Comparison of ENCODE assay signal across 10 cellular contexts in the genomic region with DNA sequence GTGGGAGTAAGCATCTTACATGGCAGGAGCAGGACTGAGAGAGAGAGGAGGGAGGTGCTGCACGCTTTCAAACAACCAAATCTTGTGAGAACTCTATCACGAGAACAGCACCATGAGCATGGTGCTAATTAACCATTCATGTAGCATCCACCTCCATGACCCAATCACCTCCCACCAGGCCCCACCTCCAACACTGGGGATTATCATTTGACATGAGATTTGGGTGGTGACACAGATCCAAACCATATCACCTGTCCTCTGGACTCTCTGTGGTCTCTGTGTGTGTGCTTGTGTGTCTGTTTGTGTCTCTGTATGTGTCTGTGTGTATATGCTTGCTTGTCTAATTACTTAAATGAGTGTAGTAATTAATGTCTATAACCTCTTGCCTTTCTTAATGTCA. TPM values are rescaled to one million over a fixed set of nuclear protein-coding genes. Genes with fewer than 3 reads are reported as not detected.
DNase-seq lines count a peak whose midpoint lies in the region; ATAC-seq, FAIRE-seq and TF ChIP-seq lines count a peak whose summit lies in the region.
"Had no signal": no experiment of that assay in that cellular context is flagged by ENCODE, and none has a peak within 500 bp of the region (broad histone marks: within the 10 kb centered on the region; RNA-seq: fewer than 3 reads in every experiment).

No MANE protein-coding gene starts in this region.

- H2AFZ ChIP-seq in GM12878 (ENCODE audit: control insufficient read depth, low read depth, low read length) (peak overlapping the region; percentile 64), mesenchymal stem cell (ENCODE audit: low read depth, low read length) (no peak overlapping the region)

- intact Hi-C loops in GM12878 (cut with micrococcal nuclease; ENCODE audit: unreplicated experiment) = loop anchor here (1.0 to 10.0 kb wide), 3 partner anchors 17 to 962 kb away; no protein-coding TSS in a partner anchor

- no peak overlapping the region for H4K8ac ChIP-seq in mesenchymal stem cell (ENCODE audit: low read length)

- no peak for TF ChIP-seq RAD21 in GM12878 (IDR thresholded peaks at IDR 0.05; ENCODE audit: insufficient read depth, low read depth, low read length)

- peak; percentile 48 to 69; a peak in 2 of 4 replicates for TF ChIP-seq EP300 in GM12878 (IDR thresholded peaks at IDR 0.05; ENCODE audit: borderline replicate concordance in 1 of 2, control insufficient read depth in 1 of 2, low read depth in 2 of 2, low read length in 2 of 2)

- SMC1A ChIA-PET in GM12878 (lab: Charles Lee; ENCODE audit: uncharacterized antibody, unreplicated experiment) = interaction anchor here (0.8 to 3.7 kb wide), 6 partner anchors 9 to 115 kb away, joined by 3 to 50 read pairs (median 10); no protein-coding TSS in a partner anchor

- H3K36me3 ChIP-seq in GM12878 (ENCODE audit: control insufficient read depth in 2 of 2, insufficient read depth in 2 of 2, low read length in 1 of 2) (no peaks in the 10 kb centered on the region), mesenchymal stem cell (ENCODE audit: control insufficient read depth in 1 of 2, insufficient read depth in 2 of 2, low read depth in 1 of 2, low read length in 2 of 2) (no peaks in the 10 kb centered on the region)

- POLR2A ChIA-PET in GM12878 (lab: Charles Lee) = interaction anchor here (1.0 to 1.9 kb wide), 6 partner anchors 9 to 71 kb away, joined by 3 to 8 read pairs (median 4); no protein-coding TSS in a partner anchor

- no TSS peak for BruUV-seq in GM12878 (replicated peaks; lab: Mats Ljungman, UMichigan)

- H3K23ac ChIP-seq in mesenchymal stem cell (ENCODE audit: low read length in 2 of 2) = no peak overlapping the region

- H2BK120ac ChIP-seq in mesenchymal stem cell (ENCODE audit: low read depth, low read length) = no peak overlapping the region

- H3K79me2 ChIP-seq in GM12878 (ENCODE audit: control insufficient read depth, insufficient read depth, low read length) = no peaks in the 10 kb centered on the region

- RAD21 ChIA-PET in GM12878 (lab: Charles Lee; ENCODE audit: unreplicated experiment) = interaction anchor here (0.9 to 3.7 kb wide), 6 partner anchors 10 to 566 kb away, joined by 3 to 50 read pairs (median 6); partner anchors contain the start of genes ALG2 and SEC61B

- no peaks in the 10 kb centered on the region for H3K9me3 ChIP-seq in GM12878 (replicated peaks; ENCODE audit: control insufficient read depth, insufficient read depth, low read length)
- H3K9me3 ChIP-seq in mesenchymal stem cell (ENCODE audit: control insufficient read depth, low read length) = no peaks in the 10 kb centered on the region

- ATAC-seq in GM18868 (IDR thresholded peaks at IDR 0.05; ENCODE audit: unreplicated experiment) = peak; percentile 35
- peak; percentile 35 for ATAC-seq in GM21526 (IDR thresholded peaks at IDR 0.05; ENCODE audit: low FRiP score, unreplicated experiment)
- peak; percentile 33 for ATAC-seq in HG03378 (IDR thresholded peaks at IDR 0.05; ENCODE audit: unreplicated experiment)
- ATAC-seq in GM12878 = peak; percentile 77
- ATAC-seq: Panc1 had no signal

- H3K18ac ChIP-seq in mesenchymal stem cell (ENCODE audit: low read depth in 1 of 2, low read length in 2 of 2) = no peak overlapping the region

- H3K4me2 ChIP-seq in GM12878 (ENCODE audit: control insufficient read depth, insufficient read depth) (peak overlapping the region; percentile 91), mesenchymal stem cell (ENCODE audit: low read length, poor library complexity, severe bottlenecking) (no peak overlapping the region)

- H3K27me3 ChIP-seq in GM12878 (replicated peaks in 1 of 2; ENCODE audit: control insufficient read depth in 2 of 2, insufficient read depth in 2 of 2, low read length in 1 of 2) (no peaks in the 10 kb centered on the region), mesenchymal stem cell (ENCODE audit: control insufficient read depth in 1 of 2, insufficient read depth in 1 of 2, low read length in 2 of 2) (no peaks in the 10 kb centered on the region)

- CTCF ChIA-PET in GM12878 (lab: Yijun Ruan, JAX) = interaction anchor here (3.4 to 3.7 kb wide), 2 partner anchors 12 to 20 kb away, joined by 24 to 40 read pairs; no protein-coding TSS in a partner anchor

- H3K9ac ChIP-seq in GM12878 (ENCODE audit: control insufficient read depth, insufficient read depth, low read length) (peak overlapping the region; percentile 76), mesenchymal stem cell (ENCODE audit: low read length) (no peak overlapping the region)

- H2BK15ac ChIP-seq in mesenchymal stem cell (ENCODE audit: low read depth, poor library complexity, severe bottlenecking) = no peak overlapping the region

- no peaks in the 10 kb centered on the region for H4K20me1 ChIP-seq in GM12878 (ENCODE audit: control insufficient read depth, insufficient read depth)

- H3K14ac ChIP-seq in mesenchymal stem cell (ENCODE audit: low read length in 2 of 2) = no peak overlapping the region

- in situ Hi-C loops in GM12878 (cut with MboI) = no loop called here

- H3K4me3 ChIP-seq in GM12878 (no peak overlapping the region), mesenchymal stem cell (ENCODE audit: insufficient read depth in 1 of 2, low read depth in 1 of 2, low read length in 2 of 2) (no peak overlapping the region)
- H3K4me3 ChIP-seq: lung had no signal

- H3K4me1 ChIP-seq in GM12878 (ENCODE audit: control insufficient read depth, insufficient read depth, low read length) = peaks cover 34% of the 10 kb centered on the region
- H3K4me1 ChIP-seq in mesenchymal stem cell (ENCODE audit: control insufficient read depth, insufficient read depth, low read depth, low read length) = peaks cover 6% of the 10 kb centered on the region

- peak; percentile 68 for DNase-seq in GM12878 (ENCODE audit: low read depth, low spot score)
- DNase-seq in mesenchymal stem cell = no peak
- DNase-seq in GM12892 (ENCODE audit: insufficient read length) = no peak
- DNase-seq in SHP77 (lab: John Stamatoyannopoulos, UW) = no peak
- DNase-seq in DMS153 (lab: John Stamatoyannopoulos, UW) = no peak

- H2BK12ac ChIP-seq in mesenchymal stem cell (ENCODE audit: low read length in 2 of 2) = no peak overlapping the region

- H4K91ac ChIP-seq in mesenchymal stem cell (ENCODE audit: low read length) = no peak overlapping the region

- H3K79me1 ChIP-seq in mesenchymal stem cell (replicated peaks; ENCODE audit: low read length, poor library complexity, severe bottlenecking) = no peaks in the 10 kb centered on the region

- H3K27ac ChIP-seq in GM12878 (ENCODE audit: control insufficient read depth, insufficient read depth) (peak overlapping the region; percentile 96), mesenchymal stem cell (ENCODE audit: low read length, poor library complexity, severe bottlenecking) (no peak overlapping the region)

- TF ChIP-seq POLR2A in GM12878 (IDR thresholded peaks at IDR 0.05; ENCODE audit: low read depth, low read length) (no peak), GM12892 (IDR thresholded peaks at IDR 0.05; ENCODE audit: low read depth, low read length) (no peak)

- peak; percentile 86 for FAIRE-seq in GM12878 (lab: Jason Lieb, UNC)
- FAIRE-seq in GM12892 (lab: Jason Lieb, UNC) = no peak

- no peak overlapping the region for H2AK5ac ChIP-seq in mesenchymal stem cell (ENCODE audit: low read length, severe bottlenecking)

- H3K4ac ChIP-seq in mesenchymal stem cell (ENCODE audit: low read depth in 1 of 2, low read length in 2 of 2) = no peak overlapping the region

- no peak for TF ChIP-seq CTCF in GM12878 (IDR thresholded peaks at IDR 0.05 in 2 of 3, conservative IDR thresholded peaks at IDR 0.05 in 1 of 3; ENCODE audit: control insufficient read depth in 2 of 3, extremely low read depth in 1 of 3, insufficient read depth in 1 of 3, low read depth in 3 of 3, low read length in 3 of 3)

- 25% methylated on average over 2 of the region's 2 CpGs for WGBS in GM12878 (ENCODE audit: insufficient coverage, insufficient replicate concordance, low lambda C conversion rate, missing lambda C conversion rate)
- WGBS in mesenchymal stem cell = no CpG with 5 or more reads among the region's 2 CpGs

- no peak overlapping the region for H2BK5ac ChIP-seq in mesenchymal stem cell (ENCODE audit: low read depth, low read length, poor library complexity, severe bottlenecking)

RNA-seq across cellular contexts. Expression of gene SEC61B, which starts 31.1 kb away (rescaled TPM):
- 26.3 and 28.5 TPM in 2 replicates for total RNA-seq in GM12878 (2013; cell fraction: nucleolus; rRNA removed)
- total RNA-seq in GM12878 (2014; rRNA removed) (255 and 282 TPM in 2 replicates), GM12878 (2014; rRNA removed; fragmentation: Illumina TruSeq; extraction: Trizol) (318 and 349 TPM in 2 replicates), GM12878 (2021) (267 and 278 TPM in 2 replicates)
- 650 TPM for polyA plus RNA-seq in GM12878 (2011; ENCODE audit: low read depth)
- polyA plus RNA-seq in GM12878 (2011; rRNA removed) (257 and 280 TPM in 2 replicates), GM12878 (2014; fragmentation: Illumina TruSeq; extraction: Trizol) (239 and 335 TPM in 2 replicates), GM12878 (2014; fragmentation: Nextera tagmentation; extraction: Ambion mirVana) (100 to 1,000 TPM; 108 to 229 TPM), GM12878 (2014; rRNA removed) (384 and 396 TPM in 2 replicates), GM12878 (2016; fragmentation: Nextera tagmentation; extraction: Ambion mirVana) (100 to 1,000 TPM; 721 to 747 TPM)
- polyA plus RNA-seq in GM12878 (2011; cell fraction: cytosol; rRNA removed) = 360 and 365 TPM in 2 replicates
- 136 and 154 TPM in 2 replicates for polyA plus RNA-seq in GM12878 (2011; cell fraction: nucleus; rRNA removed)
- 422 and 604 TPM in 2 replicates for polyA plus RNA-seq in GM12878 (2012)
- 62.5 and 68.0 TPM in 2 replicates for polyA minus RNA-seq in GM12878 (2011; rRNA and poly(A)+ RNA removed)
- polyA minus RNA-seq in GM12878 (2011; cell fraction: cytosol; rRNA and poly(A)+ RNA removed) = 22.1 and 25.8 TPM in 2 replicates
- polyA minus RNA-seq in GM12878 (2011; cell fraction: nucleus; rRNA and poly(A)+ RNA removed) = 28.2 and 46.9 TPM in 2 replicates
- 670 TPM for polyA plus RNA-seq in mesenchymal stem cell (2013, experiment 1 of 2)
- 669 TPM for polyA plus RNA-seq in mesenchymal stem cell (2013, experiment 2 of 2)
- 245 TPM for polyA plus RNA-seq in GM12892 (2012; ENCODE audit: missing spikeins)

RNA-seq across cellular contexts. Expression of gene ALG2, which starts 31.4 kb away (rescaled TPM):
- total RNA-seq in GM12878 (2013; cell fraction: nucleolus; rRNA removed) = 49.9 and 52.5 TPM in 2 replicates
- 43.0 and 45.2 TPM in 2 replicates for total RNA-seq in GM12878 (2014; rRNA removed)
- 34.6 and 34.9 TPM in 2 replicates for total RNA-seq in GM12878 (2014; rRNA removed; fragmentation: Illumina TruSeq; extraction: Trizol)
- total RNA-seq in GM12878 (2021) = 31.7 and 33.0 TPM in 2 replicates
- 27.8 TPM for polyA plus RNA-seq in GM12878 (2011; ENCODE audit: low read depth)
- 44.7 and 56.1 TPM in 2 replicates for polyA plus RNA-seq in GM12878 (2011; rRNA removed)
- 31.6 and 31.8 TPM in 2 replicates for polyA plus RNA-seq in GM12878 (2011; cell fraction: cytosol; rRNA removed)
- 24.9 and 27.6 TPM in 2 replicates for polyA plus RNA-seq in GM12878 (2011; cell fraction: nucleus; rRNA removed)
- 30.4 and 32.4 TPM in 2 replicates for polyA plus RNA-seq in GM12878 (2012)
- 40.9 and 53.2 TPM in 2 replicates for polyA plus RNA-seq in GM12878 (2014; fragmentation: Illumina TruSeq; extraction: Trizol)
- polyA plus RNA-seq in GM12878 (2014; fragmentation: Nextera tagmentation; extraction: Ambion mirVana) = 10 to 100 TPM in 1 of 2 experiments, 1 to 10 TPM in 1; 8.8 to 17.8 TPM
- polyA plus RNA-seq in GM12878 (2014; rRNA removed) = 36.3 and 37.2 TPM in 2 replicates
- 10 to 100 TPM; 50.8 to 52.5 TPM for polyA plus RNA-seq in GM12878 (2016; fragmentation: Nextera tagmentation; extraction: Ambion mirVana)
- polyA minus RNA-seq in GM12878 (2011; rRNA and poly(A)+ RNA removed) = 22.4 and 26.1 TPM in 2 replicates
- 8.8 and 9.9 TPM in 2 replicates for polyA minus RNA-seq in GM12878 (2011; cell fraction: cytosol; rRNA and poly(A)+ RNA removed)
- 15.4 and 21.9 TPM in 2 replicates for polyA minus RNA-seq in GM12878 (2011; cell fraction: nucleus; rRNA and poly(A)+ RNA removed)
- 42.9 TPM for polyA plus RNA-seq in mesenchymal stem cell (2013, experiment 1 of 2)
- polyA plus RNA-seq in mesenchymal stem cell (2013, experiment 2 of 2) = 44.0 TPM
- polyA plus RNA-seq in GM12892 (2012; ENCODE audit: missing spikeins) = 25.3 TPM
